In the genomic region with DNA sequence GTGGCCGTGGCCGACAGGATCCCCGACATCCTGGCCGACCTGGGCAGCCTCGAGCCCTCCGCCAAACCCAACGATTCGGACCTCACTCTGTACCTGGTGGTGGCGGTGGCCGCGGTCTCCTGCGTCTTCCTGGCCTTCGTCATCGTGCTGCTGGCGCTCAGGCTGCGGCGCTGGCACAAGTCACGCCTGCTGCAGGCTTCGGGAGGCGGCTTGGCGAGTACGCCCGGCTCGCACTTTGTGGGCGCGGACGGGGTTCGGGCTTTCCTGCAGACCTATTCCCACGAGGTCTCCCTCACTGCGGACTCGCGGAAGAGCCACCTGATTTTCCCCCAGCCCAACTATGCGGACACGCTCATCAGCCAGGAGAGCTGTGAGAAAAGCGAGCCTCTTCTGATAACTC, we compare ENCODE assay signal across 1 cellular context. TPM values are rescaled to one million over a fixed set of nuclear protein-coding genes. Genes with fewer than 3 reads are reported as not detected.
"Had no signal": no experiment of that assay in that cellular context is flagged by ENCODE, and none has a peak within 500 bp of the region (broad histone marks: within the 10 kb centered on the region; RNA-seq: fewer than 3 reads in every experiment).

No MANE protein-coding gene starts in this region.

RNA-seq across cellular contexts. Expression of a gene that starts 3.9 kb away (rescaled TPM):
- total RNA-seq: H7 had no signal

RNA-seq across cellular contexts. Expression of a gene that starts 7.5 kb away (rescaled TPM):
- total RNA-seq: H7 had no signal
